ENCODE assay signal across 9 cellular contexts in the genomic region with DNA sequence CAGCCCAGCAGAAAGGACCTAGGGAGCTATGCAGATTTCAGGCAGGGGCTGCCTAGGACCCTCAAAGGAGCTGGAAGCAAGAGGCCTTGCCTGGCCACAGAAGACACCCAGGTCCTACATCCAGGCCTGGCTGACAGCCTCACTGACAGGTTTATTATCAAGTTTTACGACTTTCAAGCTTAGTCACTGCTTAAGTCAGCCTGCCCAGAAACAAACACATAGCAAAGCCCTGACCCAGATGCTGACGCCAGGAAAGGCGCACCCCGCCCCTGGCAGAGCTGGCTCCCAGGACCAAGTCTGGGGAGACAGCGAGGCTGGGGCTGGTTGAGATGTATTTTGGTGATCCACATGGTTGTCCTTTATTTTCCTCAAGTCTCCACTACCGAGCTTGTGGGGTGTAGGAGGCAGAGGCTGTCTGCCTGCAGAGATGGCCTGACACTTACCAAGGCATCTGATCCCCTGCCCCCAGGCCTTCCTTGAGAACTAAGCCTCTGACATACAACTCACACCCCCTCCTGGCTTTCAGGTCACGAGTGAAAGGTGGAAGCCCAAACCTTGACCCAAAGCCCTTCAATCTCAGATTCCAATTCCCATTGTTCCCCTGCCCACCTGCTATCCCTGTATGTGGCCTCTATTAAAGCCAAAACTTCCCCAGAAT.
DNase-seq lines count a peak whose midpoint lies in the region; ATAC-seq and TF ChIP-seq lines count a peak whose summit lies in the region.
"Had no signal": no experiment of that assay in that cellular context is flagged by ENCODE, and none has a peak within 500 bp of the region (broad histone marks: within the 10 kb centered on the region; RNA-seq: fewer than 3 reads in every experiment).

No MANE protein-coding gene starts in this region.

- no peaks in the 10 kb centered on the region for H3K79me2 ChIP-seq in OCI-LY7 (ENCODE audit: insufficient read depth, low read depth, low read length)

- no peaks in the 10 kb centered on the region for H3K27me3 ChIP-seq in kidney epithelial cell (ENCODE audit: control insufficient read depth, insufficient read depth, low read length)

- CTCF ChIA-PET in WTC11 (lab: Charles Lee) (interaction anchor here (0.7 to 3.1 kb wide), 7 partner anchors 10 to 245 kb away, joined by 3 to 40 read pairs (median 8); no protein-coding TSS in a partner anchor), OCI-LY7 (lab: Charles Lee; ENCODE audit: unreplicated experiment) (no interaction called here)
- CTCF ChIA-PET in activated CD8-positive, alpha-beta T cell treated with anti-CD3 and anti-CD28 coated beads for 36 hours (lab: Charles Lee), result interaction anchor here (2.1 kb wide), 1 partner anchor 12 kb away, joined by 5 read pairs; no protein-coding TSS in a partner anchor

- no peak for TF ChIP-seq CTCF in WTC11 (IDR thresholded peaks at IDR 0.05)
- TF ChIP-seq CTCF in kidney epithelial cell (IDR thresholded peaks at IDR 0.05; ENCODE audit: insufficient read depth, low read length, poor library complexity, severe bottlenecking), result no peak
- no peak for TF ChIP-seq CTCF in activated CD8-positive, alpha-beta T cell treated with anti-CD3 and anti-CD28 coated beads for 36 hours (IDR thresholded peaks at IDR 0.05)
- TF ChIP-seq CTCF in OCI-LY7 (conservative IDR thresholded peaks at IDR 0.05; ENCODE audit: low read length), result no peak

- no peaks in the 10 kb centered on the region for H3K9me2 ChIP-seq in OCI-LY7 (ENCODE audit: insufficient read depth, low read length)

- POLR2A ChIA-PET in WTC11 (lab: Charles Lee) (interaction anchor here (0.6 kb wide), 1 partner anchor 26 kb away, joined by 3 read pairs; no protein-coding TSS in a partner anchor), OCI-LY7 (lab: Charles Lee) (interaction anchor here (0.6 to 0.9 kb wide), 2 partner anchors 10 to 34 kb away, joined by 3 read pairs; no protein-coding TSS in a partner anchor)
- POLR2A ChIA-PET in activated CD8-positive, alpha-beta T cell treated with anti-CD3 and anti-CD28 coated beads for 36 hours (lab: Charles Lee), result no interaction called here

- DNase-seq in SIG-M5 treated with dmso at 0.1 percent for 504 hours (lab: John Stamatoyannopoulos, UW; ENCODE audit: unreplicated experiment), result peak; percentile 4
- no peak for DNase-seq in SIG-M5 (lab: John Stamatoyannopoulos, UW)
- no peak for DNase-seq in WTC11 (ENCODE audit: low spot score)
- peak; percentile 92 for DNase-seq in kidney epithelial cell (ENCODE audit: low read depth)
- peak; percentile 85 for DNase-seq in ureter (ENCODE audit: low spot score)
- no peak for DNase-seq in activated CD8-positive, alpha-beta T cell treated with anti-CD3 and anti-CD28 coated beads for 36 hours
- DNase-seq in OCI-LY7 (ENCODE audit: low spot score), result no peak
- DNase-seq in retina, result no peak
- DNase-seq: heart right ventricle had no signal

- no peak overlapping the region for H2AFZ ChIP-seq in OCI-LY7 (ENCODE audit: low read length)

- no peak overlapping the region for H3K27ac ChIP-seq in OCI-LY7 (ENCODE audit: low read depth, low read length, poor library complexity, severe bottlenecking)
- H3K27ac ChIP-seq: heart right ventricle had no signal

- peaks cover 13% of the 10 kb centered on the region for H3K9me3 Mint-ChIP-seq in WTC11
- no peaks in the 10 kb centered on the region for H3K9me3 Mint-ChIP-seq in activated CD8-positive, alpha-beta T cell treated with anti-CD3 and anti-CD28 coated beads for 36 hours

- H3K4me3 Mint-ChIP-seq in WTC11, result no peak overlapping the region
- no peak overlapping the region for H3K4me3 Mint-ChIP-seq in activated CD8-positive, alpha-beta T cell treated with anti-CD3 and anti-CD28 coated beads for 36 hours

- no peaks in the 10 kb centered on the region for H3K4me1 ChIP-seq in OCI-LY7 (ENCODE audit: insufficient read depth, low read length, poor library complexity, severe bottlenecking)

- H3K4me2 ChIP-seq in OCI-LY7 (ENCODE audit: low read length), result no peak overlapping the region

- H3K4me3 ChIP-seq in kidney epithelial cell (ENCODE audit: low read depth, low read length) (no peak overlapping the region), OCI-LY7 (ENCODE audit: low read depth, low read length, poor library complexity, severe bottlenecking) (no peak overlapping the region)
- H3K4me3 ChIP-seq: heart right ventricle had no signal

- H3K27me3 Mint-ChIP-seq in WTC11 (ENCODE audit: low read depth), result no peaks in the 10 kb centered on the region
- peaks cover 4% of the 10 kb centered on the region for H3K27me3 Mint-ChIP-seq in activated CD8-positive, alpha-beta T cell treated with anti-CD3 and anti-CD28 coated beads for 36 hours

- no peak overlapping the region for H3K27ac Mint-ChIP-seq in WTC11
- no peak overlapping the region for H3K27ac Mint-ChIP-seq in activated CD8-positive, alpha-beta T cell treated with anti-CD3 and anti-CD28 coated beads for 36 hours

- ATAC-seq in WTC11, result no peak; the same call in none of the 2 replicates
- ATAC-seq in activated CD8-positive, alpha-beta T cell treated with anti-CD3 and anti-CD28 coated beads for 36 hours, result no peak

- H3K36me3 Mint-ChIP-seq in WTC11, result no peaks in the 10 kb centered on the region
- no peaks in the 10 kb centered on the region for H3K36me3 Mint-ChIP-seq in activated CD8-positive, alpha-beta T cell treated with anti-CD3 and anti-CD28 coated beads for 36 hours (ENCODE audit: low read depth)

- BruUV-seq in OCI-LY7 (replicated peaks; lab: Mats Ljungman, UMichigan), result no TSS peak

- H4K20me1 ChIP-seq in OCI-LY7 (ENCODE audit: insufficient read depth, low read length), result no peaks in the 10 kb centered on the region

- H3K36me3 ChIP-seq in kidney epithelial cell (ENCODE audit: control insufficient read depth, insufficient read depth, low read length) (no peaks in the 10 kb centered on the region), OCI-LY7 (ENCODE audit: insufficient read depth, low read length) (no peaks in the 10 kb centered on the region)
- H3K36me3 ChIP-seq: heart right ventricle had no signal

- intact Hi-C loops in activated CD8-positive, alpha-beta T cell treated with anti-CD3 and anti-CD28 coated beads for 36 hours (cut with micrococcal nuclease), result no loop called here
- intact Hi-C loops in OCI-LY7 (cut with micrococcal nuclease; ENCODE audit: unreplicated experiment), result no loop called here

- no peaks in the 10 kb centered on the region for H3K9me3 ChIP-seq in OCI-LY7 (ENCODE audit: low read length)

- peaks cover 34% of the 10 kb centered on the region for H3K4me1 Mint-ChIP-seq in WTC11
- H3K4me1 Mint-ChIP-seq in activated CD8-positive, alpha-beta T cell treated with anti-CD3 and anti-CD28 coated beads for 36 hours (ENCODE audit: low read depth), result no peaks in the 10 kb centered on the region

TF ChIP-seq in WTC11, 78 proteins besides CTCF, POLR2A, EP300 and RAD21:
- no peak for TF ChIP-seq MYBL2 (CRISPR knock-in tag; IDR thresholded peaks at IDR 0.05)
- TF ChIP-seq NR3C1 (CRISPR knock-in tag; conservative IDR thresholded peaks at IDR 0.05; ENCODE audit: low read depth), result no peak
- no peak for TF ChIP-seq ZNF671 (CRISPR knock-in tag; IDR thresholded peaks at IDR 0.05)
- 0 out of 2 replicates have a peak, but pooled peaks have one; percentile 50 for TF ChIP-seq ZBTB21 (CRISPR knock-in tag; IDR thresholded peaks at IDR 0.05; ENCODE audit: borderline replicate concordance)

Comparison
In these comparisons a context has a peak if more than half of its experiments do, and no peak if none do; other contexts are left out.
1. DNase-seq: peak in SIG-M5 treated with dmso at 0.1 percent for 504 hours (single experiment), kidney epithelial cell (single experiment) and ureter (single experiment); none in SIG-M5 (single experiment), WTC11 (single experiment), activated CD8-positive, alpha-beta T cell treated with anti-CD3 and anti-CD28 coated beads for 36 hours (single experiment), OCI-LY7 (single experiment) and retina (single experiment).